23 cellular contexts compared by ENCODE assay signal in genomic region chr21:18370292-18370691, GRCh38. TPM values are rescaled to one million over a fixed set of nuclear protein-coding genes. Genes with fewer than 3 reads are reported as not detected.
"Had no signal": no experiment of that assay in that cellular context is flagged by ENCODE, and none has a peak within 500 bp of the region (broad histone marks: within the 10 kb centered on the region; RNA-seq: fewer than 3 reads in every experiment).

No MANE protein-coding gene starts in this region.

- DNase-seq: activated CD4-positive, alpha-beta memory T cell treated with anti-CD3 and anti-CD28 coated beads for 36 hours; activated CD4-positive, alpha-beta T cell treated with anti-CD3 and anti-CD28 coated beads for 48 hours; activated effector memory CD4-positive, alpha-beta T cell treated with Interleukin-2 at 50 U/mL for 16 hours; activated naive CD4-positive, alpha-beta T cell treated with anti-CD3 and anti-CD28 coated beads for 36 hours; activated naive CD8-positive, alpha-beta T cell treated with anti-CD3 and anti-CD28 coated beads, Interleukin-2, amount 10 ng/mL, durations not matched to agents 7 days and 5 days; activated T-cell treated with anti-CD3 and anti-CD28 coated beads, Interleukin-2, amount 50 U/mL, for 48 hours; amniotic stem cell; colonic mucosa; dorsolateral prefrontal cortex; effector memory CD8-positive, alpha-beta T cell; foreskin melanocyte; glutamatergic neuron; hippocampal formation; left ventricle myocardium superior; mammary epithelial cell; natural killer cell; ovary; right cardiac atrium; small intestine; stimulated activated CD4-positive, alpha-beta T cell treated with anti-CD3 and anti-CD28 coated beads, Interleukin-2, amount 100 ng/mL, for 24 hours; stimulated activated naive CD8-positive, alpha-beta T cell treated with anti-CD3 and anti-CD28 coated beads, Interleukin-15, amount 100 ng/mL, for 72 hours had no signal

RNA-seq across cellular contexts. Expression of gene TMPRSS15, which starts 33.3 kb away (rescaled TPM):
- polyA plus RNA-seq: endothelial cell of umbilical vein, mammary epithelial cell, right cardiac atrium, urinary bladder had no signal
